8 cellular contexts compared by ENCODE assay signal in the genomic region with DNA sequence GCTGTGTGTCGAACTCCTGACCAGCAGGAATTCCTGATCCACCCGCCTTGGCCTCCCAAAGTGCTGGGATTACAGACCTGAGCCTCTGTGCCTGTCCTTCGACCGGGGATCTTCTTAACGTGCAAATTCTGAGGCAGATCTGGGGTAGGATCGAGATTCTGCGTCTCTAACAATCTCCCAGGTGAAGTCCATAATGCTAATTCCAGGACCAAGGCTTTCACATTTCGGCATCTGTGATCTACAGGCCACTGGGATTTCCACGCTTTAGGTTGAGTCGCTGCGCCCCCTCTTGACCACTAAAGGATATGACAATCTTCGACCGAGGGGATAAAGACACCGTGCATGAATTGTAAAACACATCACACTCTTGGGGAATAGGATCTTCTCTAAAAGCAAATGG. TPM values are rescaled to one million over a fixed set of nuclear protein-coding genes. Genes with fewer than 3 reads are reported as not detected.
A peak's percentile ranks its signal among the peaks of the same experiment; 100 is the strongest.
DNase-seq lines count a peak whose midpoint lies in the region; ATAC-seq and TF ChIP-seq lines count a peak whose summit lies in the region.

No MANE protein-coding gene starts in this region.

- H3K4me3 ChIP-seq in dorsolateral prefrontal cortex (no peak overlapping the region), lower lobe of right lung (no peak overlapping the region)

- H3K27me3 Mint-ChIP-seq in CD4-positive, alpha-beta T cell = no peaks in the 10 kb centered on the region

- intact Hi-C loops in CD4-positive, alpha-beta T cell (cut with DNase I, micrococcal nuclease) = loop anchor here (1.0 to 10.0 kb wide), 5 partner anchors 121 to 441 kb away; a partner anchor contains a TSS
- intact Hi-C loops in dorsolateral prefrontal cortex (cut with DNase I) = loop anchor here (2.0 to 10.0 kb wide), 4 partner anchors 177 to 441 kb away; a partner anchor contains a TSS
- intact Hi-C loops in lower lobe of right lung (cut with DNase I) = no loop called here

- peak; percentile 74 for TF ChIP-seq CTCF in CD4-positive, alpha-beta T cell (IDR thresholded peaks at IDR 0.05)
- peak; percentile 74 to 94 (median 87) for TF ChIP-seq CTCF in dorsolateral prefrontal cortex (IDR thresholded peaks at IDR 0.05 in 54 of 56, conservative IDR thresholded peaks at IDR 0.05 in 2 of 56; ENCODE audit: low read depth in 1 of 56, partially characterized antibody in 56 of 56)
- peak; percentile 83 for TF ChIP-seq CTCF in lower lobe of right lung (IDR thresholded peaks at IDR 0.05)

- peaks cover 21% of the 10 kb centered on the region for H3K4me1 Mint-ChIP-seq in CD4-positive, alpha-beta T cell (ENCODE audit: low read depth)

- H3K9me3 Mint-ChIP-seq in CD4-positive, alpha-beta T cell = no peaks in the 10 kb centered on the region

- DNase-seq in CD4-positive, alpha-beta T cell = peak; percentile 39 to 59 (median 52)
- peak; percentile 60 for DNase-seq in HK-2 (ENCODE audit: unreplicated experiment)
- peak; percentile 47 for DNase-seq in NCI-H526 treated with DMSO at 0.1 percent for 48 hours (lab: John Stamatoyannopoulos, UW)
- DNase-seq in activated CD4-positive, alpha-beta T cell treated with anti-CD3 and anti-CD28 coated beads for 24 hours (ENCODE audit: low read depth in 2 of 2) = peak; percentile 39 to 51
- DNase-seq in dorsolateral prefrontal cortex = peak in 7 of 10 donors; percentile 61 to 75 (median 64)
- DNase-seq in lower lobe of right lung = peak; percentile 70
- DNase-seq in stimulated activated naive CD4-positive, alpha-beta T cell (lab: John Stamatoyannopoulos, UW) = peak; percentile 24 to 69 (median 48)

- H3K36me3 ChIP-seq in lower lobe of right lung = no peaks in the 10 kb centered on the region

- H3K4me1 ChIP-seq in lower lobe of right lung = peaks cover 41% of the 10 kb centered on the region

- peak; percentile 86 for ATAC-seq in CD4-positive, alpha-beta T cell (ENCODE audit: poor library complexity)
- ATAC-seq in lower lobe of right lung (peak; percentile 66 to 68), GM21390 (IDR thresholded peaks at IDR 0.05; ENCODE audit: unreplicated experiment) (no peak)

- no peaks in the 10 kb centered on the region for H3K27me3 ChIP-seq in CD4-positive, alpha-beta T cell (ENCODE audit: control insufficient read depth, insufficient read depth, low read length)
- no peaks in the 10 kb centered on the region for H3K27me3 ChIP-seq in dorsolateral prefrontal cortex
- no peaks in the 10 kb centered on the region for H3K27me3 ChIP-seq in lower lobe of right lung (ENCODE audit: low read depth)

- H3K27ac Mint-ChIP-seq in CD4-positive, alpha-beta T cell = no peak overlapping the region

- H3K9me3 ChIP-seq in CD4-positive, alpha-beta T cell (ENCODE audit: control insufficient read depth, low read length) = no peaks in the 10 kb centered on the region
- H3K9me3 ChIP-seq in lower lobe of right lung = no peaks in the 10 kb centered on the region

- no peak overlapping the region for H3K27ac ChIP-seq in CD4-positive, alpha-beta T cell (ENCODE audit: low read depth, low read length)
- H3K27ac ChIP-seq in dorsolateral prefrontal cortex (peak overlapping the region in 17 of 59 donors; percentile 6 to 75 (median 28)), lower lobe of right lung (peak overlapping the region; percentile 7)

- no peak overlapping the region for H3K4me3 Mint-ChIP-seq in CD4-positive, alpha-beta T cell

- CTCF ChIA-PET in CD4-positive, alpha-beta T cell (lab: Charles Lee) = interaction anchor here (1.0 to 4.8 kb wide), 5 partner anchors 9 to 175 kb away, joined by 3 to 18 read pairs (median 5); no protein-coding TSS in a partner anchor

- POLR2A ChIA-PET in CD4-positive, alpha-beta T cell (lab: Charles Lee) = interaction anchor here (1.0 kb wide), 1 partner anchor 161 kb away, joined by 5 read pairs; no protein-coding TSS in a partner anchor

- no peaks in the 10 kb centered on the region for H3K36me3 Mint-ChIP-seq in CD4-positive, alpha-beta T cell (ENCODE audit: low read depth)

RNA-seq across cellular contexts. Expression of a gene that starts 24.8 kb away (rescaled TPM):
- 1,000 to 10,000 TPM; 1,565 to 1,685 TPM for total RNA-seq in CD4-positive, alpha-beta T cell
- total RNA-seq in dorsolateral prefrontal cortex = 100 to 1,000 TPM in 38 of 120 experiments, 10 to 100 TPM in 81, 1 to 10 TPM in 1; 7.4 to 738 (median 68.8) TPM
- 302 TPM for total RNA-seq in lower lobe of right lung
